In genomic region chr21:21332492-21332891, GRCh38 we compare ENCODE assay signal across 32 cellular contexts.
"Had no signal": no experiment of that assay in that cellular context is flagged by ENCODE, and none has a peak within 500 bp of the region (broad histone marks: within the 10 kb centered on the region; RNA-seq: fewer than 3 reads in every experiment).

No MANE protein-coding gene starts in this region.

- H3K4me2 ChIP-seq: hepatocyte had no signal

- ATAC-seq: activated CD4-positive, CD25-positive, alpha-beta regulatory T cell treated with anti-CD3 and anti-CD28 coated beads, Interleukin-2, amount 50 U/mL, for 24 hours; activated CD8-positive, alpha-beta T cell treated with anti-CD3 and anti-CD28 coated beads for 36 hours; activated T-cell treated with anti-CD3 and anti-CD28 coated beads, Interleukin-2, amount 50 U/mL, for 4 hours; activated T-helper 17 cell treated with anti-CD3 and anti-CD28 coated beads, Interleukin-2, amount 50 U/mL, for 72 hours; esophagus mucosa; heart right ventricle had no signal

- H3K4me3 ChIP-seq: coronary artery, dorsolateral prefrontal cortex, heart right ventricle, hepatocyte had no signal

- H3K27ac Mint-ChIP-seq: activated B cell treated with CpG ODN at 0.5 μM for 24 hours; activated CD8-positive, alpha-beta T cell treated with anti-CD3 and anti-CD28 coated beads for 36 hours; activated naive CD8-positive, alpha-beta T cell; activated T-helper 17 cell treated with anti-CD3 and anti-CD28 coated beads, Interleukin-2, amount 50 U/mL, for 72 hours; dendritic cell treated with granulocyte-macrophage colony-stimulating factor and Interleukin-4, amounts not matched to agents 40 ng/mL and 50 ng/mL, for 4 days; endodermal cell had no signal

- H3K4me1 ChIP-seq: heart right ventricle had no signal

- DNase-seq: activated B cell treated with CpG ODN at 0.5 μM for 24 hours; activated CD4-positive, alpha-beta T cell treated with anti-CD3 and anti-CD28 coated beads for 48 hours; activated CD4-positive, alpha-beta T cell treated with anti-CD3 and anti-CD28 coated beads, Interleukin-2, amount 50 U/mL, for 1 hour; activated CD4-positive, alpha-beta T cell treated with anti-CD3 and anti-CD28 coated beads, Interleukin-2, amount 50 U/mL, for 48 hours; activated CD8-positive, alpha-beta memory T cell treated with anti-CD3 and anti-CD28 coated beads for 24 hours; activated CD8-positive, alpha-beta T cell treated with anti-CD3 and anti-CD28 coated beads for 36 hours; activated effector memory CD4-positive, alpha-beta T cell treated with Interleukin-2 at 50 U/mL for 16 hours; activated gamma-delta T cell treated with Interleukin-2 at 50 U/mL for 16 hours; activated naive CD4-positive, alpha-beta T cell treated with anti-CD3 and anti-CD28 coated beads, Interleukin-2, amount 50 U/mL, for 16 hours; activated naive CD4-positive, alpha-beta T cell treated with Interleukin-2 at 50 U/mL for 16 hours; activated T-cell treated with anti-CD3 and anti-CD28 coated beads, Interleukin-2, amount 50 U/mL, for 4 hours; amniotic stem cell; brain microvascular endothelial cell; dorsolateral prefrontal cortex; effector memory CD4-positive, alpha-beta T cell; endodermal cell; foreskin fibroblast; heart right ventricle; T-helper 2 cell had no signal

- H3K4me3 Mint-ChIP-seq: activated B cell treated with CpG ODN at 0.5 μM for 24 hours; activated CD8-positive, alpha-beta T cell treated with anti-CD3 and anti-CD28 coated beads for 36 hours; activated naive CD8-positive, alpha-beta T cell; activated T-cell treated with anti-CD3 and anti-CD28 coated beads, Interleukin-2, amount 50 U/mL, for 4 hours; activated T-helper 17 cell treated with anti-CD3 and anti-CD28 coated beads, Interleukin-2, amount 50 U/mL, for 72 hours; central memory CD8-positive, alpha-beta T cell; dendritic cell treated with granulocyte-macrophage colony-stimulating factor and Interleukin-4, amounts not matched to agents 40 ng/mL and 50 ng/mL, for 4 days; endodermal cell had no signal

- H3K27me3 Mint-ChIP-seq: activated B cell treated with CpG ODN at 0.5 μM for 24 hours; activated CD8-positive, alpha-beta T cell treated with anti-CD3 and anti-CD28 coated beads for 36 hours; activated naive CD8-positive, alpha-beta T cell; activated T-helper 17 cell treated with anti-CD3 and anti-CD28 coated beads, Interleukin-2, amount 50 U/mL, for 72 hours; central memory CD8-positive, alpha-beta T cell; dendritic cell treated with granulocyte-macrophage colony-stimulating factor and Interleukin-4, amounts not matched to agents 40 ng/mL and 50 ng/mL, for 4 days had no signal

- H2AFZ ChIP-seq: hepatocyte had no signal

- H3K4me1 Mint-ChIP-seq: activated B cell treated with CpG ODN at 0.5 μM for 24 hours; activated T-helper 17 cell treated with anti-CD3 and anti-CD28 coated beads, Interleukin-2, amount 50 U/mL, for 72 hours; central memory CD8-positive, alpha-beta T cell; endodermal cell had no signal

- H3K36me3 ChIP-seq: brain microvascular endothelial cell, heart right ventricle had no signal

- H3K27ac ChIP-seq: brain microvascular endothelial cell, coronary artery, heart right ventricle, hepatocyte, VCaP had no signal

- H3K9me3 Mint-ChIP-seq: activated B cell treated with CpG ODN at 0.5 μM for 24 hours; dendritic cell treated with granulocyte-macrophage colony-stimulating factor and Interleukin-4, amounts not matched to agents 40 ng/mL and 50 ng/mL, for 4 days; endodermal cell had no signal

- H3K79me2 ChIP-seq: hepatocyte had no signal

- H3K36me3 Mint-ChIP-seq: activated naive CD8-positive, alpha-beta T cell had no signal

- FAIRE-seq: astrocyte, bronchial epithelial cell, frontal cortex, TTC549 had no signal

- H3K27me3 ChIP-seq: brain microvascular endothelial cell, dorsolateral prefrontal cortex, heart right ventricle, hepatocyte had no signal
